Comparison of ENCODE assay signal across 8 cellular contexts in the genomic region with DNA sequence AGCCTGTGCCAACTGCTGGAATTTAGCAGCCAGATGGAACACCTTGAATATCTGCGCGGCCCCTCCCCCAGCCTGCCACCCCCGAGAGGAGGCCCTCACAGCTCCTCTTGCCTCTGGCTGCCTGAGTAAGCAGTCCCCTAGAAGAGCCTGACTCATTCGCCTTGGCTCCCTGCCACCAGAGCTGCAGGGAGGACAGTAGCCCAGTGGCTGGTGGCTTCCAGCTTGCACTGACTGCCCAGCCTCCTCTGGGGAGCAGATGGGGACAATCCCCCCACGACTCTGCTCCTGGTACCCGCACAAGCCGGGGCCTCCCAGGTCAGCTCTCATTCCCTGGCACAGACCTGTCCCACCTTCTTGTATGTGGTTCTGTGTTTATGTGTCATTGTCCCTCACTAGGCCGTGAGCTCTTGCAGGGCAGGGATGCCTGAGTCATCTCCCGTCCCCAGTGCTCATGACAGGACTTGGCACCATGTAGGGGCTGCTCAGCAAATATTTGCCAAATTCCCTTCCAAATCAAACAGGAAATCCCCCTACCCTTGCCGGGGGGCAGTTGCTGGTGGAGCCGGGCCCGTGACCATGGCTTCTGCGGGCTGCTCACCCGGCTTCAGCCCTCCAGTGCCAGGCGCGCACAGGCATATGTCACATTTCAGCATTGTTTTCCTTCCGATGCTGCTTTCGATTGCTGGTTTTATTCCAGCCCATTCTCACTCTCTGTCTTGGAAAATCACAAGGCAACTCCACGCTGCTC. TPM values are rescaled to one million over a fixed set of nuclear protein-coding genes. Genes with fewer than 3 reads are reported as not detected.
DNase-seq lines count a peak whose midpoint lies in the region; ATAC-seq, FAIRE-seq and TF ChIP-seq lines count a peak whose summit lies in the region.

No MANE protein-coding gene starts in this region.

- H3K79me2 ChIP-seq in K562 (ENCODE audit: control insufficient read depth, insufficient read depth, low read length): no peaks in the 10 kb centered on the region

- intact Hi-C loops in K562 (cut with micrococcal nuclease): no loop called here

- no peak for TF ChIP-seq RAD21 in K562 (CRISPR knock-in tag; conservative IDR thresholded peaks at IDR 0.05 in 1 of 2, IDR thresholded peaks at IDR 0.05 in 1 of 2)

- H3K9me3 ChIP-seq in K562 (replicated peaks; ENCODE audit: control insufficient read depth, insufficient read depth, low read depth, low read length): no peaks in the 10 kb centered on the region

- DNase-seq in A172 (ENCODE audit: low spot score) (peak; percentile 91), GM20000 (ENCODE audit: low spot score) (peak; percentile 20), NCI-H748 treated with DMSO at 0.1 percent for 48 hours (lab: John Stamatoyannopoulos, UW) (peak; percentile 8), K562 (ENCODE audit: extremely low read depth in 1 of 4, low spot score in 3 of 4) (peak; percentile 85 to 94 (median 88)), iPS-NIHi11 (ENCODE audit: low spot score) (peak; percentile 62)
- DNase-seq in stimulated activated CD4-positive, alpha-beta T cell treated with anti-CD3 and anti-CD28 coated beads, Interleukin-12 subunit alpha, Interleukin-12 subunit beta, amount 100 ng/mL, for 48 hours (ENCODE audit: low read depth in 2 of 3, low spot score in 1 of 3): peak; percentile 3 to 18 (median 12)

- BruUV-seq in K562 (replicated peaks; lab: Mats Ljungman, UMichigan): no TSS peak

- H3K4me3 ChIP-seq in K562: no peak overlapping the region

- no peak for TF ChIP-seq POLR2A in K562 (conservative IDR thresholded peaks at IDR 0.05)

- in situ Hi-C loops in K562 (cut with MboI): no loop called here

- ATAC-seq in K562: peak; percentile 100
- no peak for ATAC-seq in HG02610 (IDR thresholded peaks at IDR 0.05; ENCODE audit: unreplicated experiment)
- ATAC-seq in GM21526 (IDR thresholded peaks at IDR 0.05; ENCODE audit: low FRiP score, unreplicated experiment): no peak

- FAIRE-seq in K562 (lab: Jason Lieb, UNC): peak; percentile 96

- no peaks in the 10 kb centered on the region; the same call in 1 of the 2 replicates for H4K20me1 ChIP-seq in K562 (replicated peaks; ENCODE audit: control insufficient read depth, insufficient read depth, low read length)

- H3K4me2 ChIP-seq in K562 (ENCODE audit: insufficient read depth, low read length): peak overlapping the region; percentile 53

- H3K36me3 ChIP-seq in K562 (ENCODE audit: control insufficient read depth, insufficient read depth, low read length): no peaks in the 10 kb centered on the region

- peak overlapping the region; percentile 70; the same call in 1 of the 2 replicates for H2AFZ ChIP-seq in K562 (ENCODE audit: low read depth, low read length)

- H3K9ac ChIP-seq in K562 (ENCODE audit: insufficient read depth in 1 of 2, low read depth in 2 of 2, low read length in 2 of 2): no peak overlapping the region

- no peaks in the 10 kb centered on the region for H3K9me1 ChIP-seq in K562 (ENCODE audit: control insufficient read depth, insufficient read depth, low read length)

- no peak for TF ChIP-seq CTCF in GM20000 (IDR thresholded peaks at IDR 0.05; ENCODE audit: extremely low read depth, missing control alignments)
- TF ChIP-seq CTCF in K562 (IDR thresholded peaks at IDR 0.05 in 2 of 3, conservative IDR thresholded peaks at IDR 0.05 in 1 of 3; ENCODE audit: insufficient read depth in 2 of 3, low read depth in 1 of 3, low read length in 3 of 3): no peak

- H3K27ac ChIP-seq in K562 (ENCODE audit: extremely low read depth, low read depth, low read length): peak overlapping the region; percentile 58; the same call in 2 of the 3 replicates

- H3K27me3 ChIP-seq in K562 (ENCODE audit: control insufficient read depth in 2 of 2, insufficient read depth in 2 of 2, low read length in 2 of 2): peaks cover 10 to 20% of the 10 kb centered on the region in 2 experiments; a peak in 3 of 5 replicates

- WGBS in K562 (ENCODE audit: insufficient coverage, low coverage, missing lambda C conversion rate): 36% methylated on average over 17 of the region's 19 CpGs

- CTCF ChIA-PET in K562 (lab: Yijun Ruan, JAX; ENCODE audit: low intra/inter-chr PET ratio): no interaction called here

- POLR2A ChIA-PET in K562 (lab: Yijun Ruan, JAX): interaction anchor here (0.6 to 0.8 kb wide), 2 partner anchors 131 to 172 kb away, joined by 3 to 4 read pairs; a partner anchor contains a TSS

- TF ChIP-seq EP300 in K562 (IDR thresholded peaks at IDR 0.05; ENCODE audit: low read length): peak; percentile 39; the same call in 1 of the 2 replicates

- H3K4me1 ChIP-seq in K562 (replicated peaks in 1 of 2; ENCODE audit: control insufficient read depth in 2 of 2, insufficient read depth in 2 of 2, low read length in 2 of 2): peaks cover 15 to 20% of the 10 kb centered on the region in 2 experiments

TF ChIP-seq in K562, 482 proteins besides CTCF, POLR2A, EP300 and RAD21 (continues in another document):
- TF ChIP-seq SMARCC2 (IDR thresholded peaks at IDR 0.05; ENCODE audit: low read depth) (0 out of 2 replicates have a peak, but pooled peaks have one; percentile 45), TCF3 (CRISPR knock-in tag; IDR thresholded peaks at IDR 0.05) (no peak), C11orf30 (IDR thresholded peaks at IDR 0.05; ENCODE audit: low read depth) (peak; percentile 93), JUND (IDR thresholded peaks at IDR 0.05; ENCODE audit: borderline replicate concordance, low read depth, low read length) (peak; percentile 76), JUND (tag; IDR thresholded peaks at IDR 0.05; ENCODE audit: borderline replicate concordance, low read depth, low read length) (peak; percentile 79; the same call in 2 of the 3 replicates), DPF2 (IDR thresholded peaks at IDR 0.05) (peak; percentile 85), CAMTA2 (CRISPR knock-in tag; conservative IDR thresholded peaks at IDR 0.05) (no peak), MEF2A (IDR thresholded peaks at IDR 0.05; ENCODE audit: control insufficient read depth, low read depth, low read length) (peak; percentile 38; the same call in 1 of the 2 replicates), CTBP1 (IDR thresholded peaks at IDR 0.05; ENCODE audit: borderline replicate concordance) (peak; percentile 30; the same call in 1 of the 2 replicates), ZFX (CRISPR knock-in tag; IDR thresholded peaks at IDR 0.05) (0 out of 2 replicates have a peak, but pooled peaks have one; percentile 0), WHSC1 (IDR thresholded peaks at IDR 0.05; ENCODE audit: low read length) (no peak), MYC (IDR thresholded peaks at IDR 0.05; ENCODE audit: low read depth, low read length) (peak; percentile 27; the same call in 1 of the 2 replicates), MYC (CRISPR knock-in tag; IDR thresholded peaks at IDR 0.05; ENCODE audit: borderline replicate concordance, low read depth) (no peak), CREM (IDR thresholded peaks at IDR 0.05; ENCODE audit: low read depth) (no peak), SMAD1 (IDR thresholded peaks at IDR 0.05; ENCODE audit: low read depth, low read length, partially characterized antibody) (peak; percentile 76), EGR1 (conservative IDR thresholded peaks at IDR 0.05) (peak; percentile 54), ZFP36 (IDR thresholded peaks at IDR 0.05; ENCODE audit: low read depth, low read length, partially characterized antibody) (peak; percentile 61), TSC22D4 (tag; IDR thresholded peaks at IDR 0.05) (no peak), RCOR1 (IDR thresholded peaks at IDR 0.05; ENCODE audit: borderline replicate concordance in 1 of 2, low read depth in 2 of 2, low read length in 2 of 2) (peak in 1 of 2 experiments; percentile 44; a peak in 1 of 4 replicates), ZNF316 (IDR thresholded peaks at IDR 0.05) (peak; percentile 86)
- TF ChIP-seq, protein P1, sequence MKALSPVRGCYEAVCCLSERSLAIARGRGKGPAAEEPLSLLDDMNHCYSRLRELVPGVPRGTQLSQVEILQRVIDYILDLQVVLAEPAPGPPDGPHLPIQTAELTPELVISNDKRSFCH (CRISPR knock-in tag; IDR thresholded peaks at IDR 0.05): no peak
- TF ChIP-seq, protein P1 (tag; IDR thresholded peaks at IDR 0.05): no peak

RNA-seq across cellular contexts. Expression of a gene that starts 43.6 kb away (rescaled TPM):
- 0.24 TPM in 1 of 2 replicates, not detected in the other for total RNA-seq in A172 (2014; rRNA removed; shearing (Covaris generic))
- not detected in 2 replicates for total RNA-seq in K562 (2011; cell fraction: chromatin; rRNA removed; ENCODE audit: low replicate concordance)
- not detected in 2 replicates for total RNA-seq in K562 (2011; cell fraction: nucleolus; rRNA removed)
- not detected in 2 replicates for total RNA-seq in K562 (2011; cell fraction: nucleoplasm; rRNA removed)
- total RNA-seq in K562 (2014; rRNA removed): not detected in 2 replicates
- not detected in 2 replicates for total RNA-seq in K562 (2014; rRNA removed; fragmentation: Illumina TruSeq; extraction: Trizol)
- total RNA-seq in K562 (2015; rRNA removed; fragmentation: Illumina TruSeq; extraction: Trizol): not detected in 2 replicates
- not detected in 2 replicates for total RNA-seq in K562 (2021)
- polyA plus RNA-seq in K562 (2011; rRNA removed): not detected in 2 replicates
- polyA plus RNA-seq in K562 (2011; cell fraction: cytosol; rRNA removed): not detected in 2 replicates
- polyA plus RNA-seq in K562 (2011; cell fraction: nucleus; rRNA removed): not detected in 2 replicates
- polyA plus RNA-seq in K562 (2012): not detected in 2 replicates
- polyA plus RNA-seq in K562 (2014; fragmentation: Illumina TruSeq; extraction: Trizol): not detected in 2 replicates
- polyA plus RNA-seq in K562 (2014; fragmentation: Nextera tagmentation; extraction: Ambion mirVana): not detected
- polyA plus RNA-seq in K562 (2014; rRNA removed): not detected in 2 replicates
- polyA minus RNA-seq in K562 (2011; rRNA and poly(A)+ RNA removed): not detected in 2 replicates
- polyA minus RNA-seq in K562 (2011; cell fraction: cytosol; rRNA and poly(A)+ RNA removed): not detected in 2 replicates
- not detected in 2 replicates for polyA minus RNA-seq in K562 (2011; cell fraction: nucleus; rRNA and poly(A)+ RNA removed)

Comparison
In these comparisons a context has a peak if more than half of its experiments do, and no peak if none do; other contexts are left out.
1. DNase-seq: peak in every context shown above with its lines; median percentile 91 in A172; 88 in K562; 62 in iPS-NIHi11; 20 in GM20000; 12 in stimulated activated CD4-positive, alpha-beta T cell treated with anti-CD3 and anti-CD28 coated beads, Interleukin-12 subunit alpha, Interleukin-12 subunit beta, amount 100 ng/mL, for 48 hours; 8 in NCI-H748 treated with DMSO at 0.1 percent for 48 hours.